ENCODE assay signal across 17 cellular contexts in the genomic region with DNA sequence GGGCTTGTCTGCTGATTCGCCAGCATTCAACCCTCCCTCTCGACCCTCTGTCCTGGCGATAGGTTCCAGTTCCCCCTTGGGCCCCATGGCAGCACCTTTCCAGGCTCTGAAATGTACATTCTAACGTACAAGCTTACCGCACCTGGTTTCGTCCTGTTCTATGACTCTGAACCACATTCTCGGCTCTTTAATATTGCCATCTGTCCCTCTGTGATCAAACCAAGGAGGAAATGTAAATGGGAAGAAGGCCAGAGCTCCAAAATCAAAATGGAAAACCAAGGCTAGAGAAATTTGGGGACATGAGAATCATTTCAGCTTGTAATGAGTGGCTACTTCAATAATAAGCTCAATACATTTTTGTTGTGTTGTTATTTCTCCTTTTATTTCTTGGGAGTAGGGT.
A peak's percentile ranks its signal among the peaks of the same experiment; 100 is the strongest.
DNase-seq lines count a peak whose midpoint lies in the region; ATAC-seq and TF ChIP-seq lines count a peak whose summit lies in the region.
"Had no signal": no experiment of that assay in that cellular context is flagged by ENCODE, and none has a peak within 500 bp of the region (broad histone marks: within the 10 kb centered on the region; RNA-seq: fewer than 3 reads in every experiment).

No MANE protein-coding gene starts in this region.

- H3K27me3 ChIP-seq in breast epithelium: no peaks in the 10 kb centered on the region
- H3K27me3 ChIP-seq in GM23338 (ENCODE audit: insufficient read depth): no peaks in the 10 kb centered on the region
- H3K27me3 ChIP-seq: pancreas had no signal

- H3K27ac ChIP-seq in breast epithelium (no peak overlapping the region), substantia nigra (ENCODE audit: low read depth, low read length, poor library complexity, severe bottlenecking) (peak overlapping the region; percentile 71), GM23338 (ENCODE audit: low read depth) (no peak overlapping the region)
- H3K27ac ChIP-seq: C4-2B had no signal

- no peaks in the 10 kb centered on the region for H3K79me2 ChIP-seq in GM23338 (replicated peaks; ENCODE audit: insufficient read depth)

- POLR2A ChIA-PET in MCF 10A (lab: Yijun Ruan, JAX) (interaction anchor here (0.9 kb wide), 1 partner anchor 303 kb away, joined by 4 read pairs; no protein-coding TSS in a partner anchor), WTC11 (lab: Charles Lee) (no interaction called here)

- peaks cover 5% of the 10 kb centered on the region; the same call in 1 of the 2 replicates for H3F3A ChIP-seq in GM23338 (replicated peaks; ENCODE audit: low read depth)

- H3K9me3 Mint-ChIP-seq in MCF 10A (ENCODE audit: unreplicated experiment) (no peaks in the 10 kb centered on the region), WTC11 (no peaks in the 10 kb centered on the region), glutamatergic neuron (ENCODE audit: unreplicated experiment) (peaks cover 4% of the 10 kb centered on the region), GM23338 (no peaks in the 10 kb centered on the region)
- H3K9me3 Mint-ChIP-seq: stimulated activated naive CD8-positive, alpha-beta T cell treated with anti-CD3 and anti-CD28 coated beads, Interleukin-15, Interleukin-2, amounts not matched to agents 100 ng/mL and 50 ng/mL, for 24 hours had no signal

- H3K4me3 Mint-ChIP-seq in MCF 10A (ENCODE audit: unreplicated experiment) (no peak overlapping the region), WTC11 (no peak overlapping the region), glutamatergic neuron (ENCODE audit: unreplicated experiment) (peak overlapping the region; percentile 76), GM23338 (no peak overlapping the region)
- H3K4me3 Mint-ChIP-seq: stimulated activated naive CD8-positive, alpha-beta T cell treated with anti-CD3 and anti-CD28 coated beads, Interleukin-15, Interleukin-2, amounts not matched to agents 100 ng/mL and 50 ng/mL, for 24 hours had no signal

- no peak for DNase-seq in MCF 10A (ENCODE audit: unreplicated experiment)
- DNase-seq in breast epithelium (ENCODE audit: low spot score in 2 of 2): no peak
- no peak for DNase-seq in WTC11 (ENCODE audit: low spot score)
- no peak for DNase-seq in glutamatergic neuron
- DNase-seq in substantia nigra (lab: John Stamatoyannopoulos, UW): no peak
- no peak for DNase-seq in cortex of kidney (lab: John Stamatoyannopoulos, UW)
- DNase-seq in GM23338 (ENCODE audit: low spot score): no peak
- DNase-seq: activated CD8-positive, alpha-beta memory T cell treated with anti-CD3 and anti-CD28 coated beads, Interleukin-2, amount 50 U/mL, for 48 hours; activated effector memory CD4-positive, alpha-beta T cell treated with anti-CD3 and anti-CD28 coated beads, Interleukin-2, amount 50 U/mL, for 16 hours; central memory CD4-positive, alpha-beta T cell; islet precursor cell; NCI-H1417 treated with DMSO at 0.1 percent for 48 hours; T-helper 1 cell had no signal

- TF ChIP-seq CTCF in MCF 10A (IDR thresholded peaks at IDR 0.05; ENCODE audit: unreplicated experiment) (no peak), breast epithelium (IDR thresholded peaks at IDR 0.05) (no peak), WTC11 (IDR thresholded peaks at IDR 0.05) (no peak), glutamatergic neuron (IDR thresholded peaks at IDR 0.05; ENCODE audit: partially characterized antibody, unreplicated experiment) (no peak), GM23338 (conservative IDR thresholded peaks at IDR 0.05; ENCODE audit: low read depth in 2 of 2) (no peak)

- intact Hi-C loops in MCF 10A (cut with micrococcal nuclease): loop anchor here (5.0 kb wide), 1 partner anchor 203 kb away; no protein-coding TSS in a partner anchor
- intact Hi-C loops in breast epithelium (cut with DNase I; ENCODE audit: low total_unique reads): loop anchor here (5.0 kb wide), 1 partner anchor 462 kb away; no protein-coding TSS in a partner anchor

- BruUV-seq in MCF 10A (replicated peaks; lab: Mats Ljungman, UMichigan): no TSS peak

- H3K36me3 Mint-ChIP-seq in MCF 10A (ENCODE audit: insufficient read depth, unreplicated experiment) (no peaks in the 10 kb centered on the region), WTC11 (no peaks in the 10 kb centered on the region), glutamatergic neuron (ENCODE audit: unreplicated experiment) (no peaks in the 10 kb centered on the region), GM23338 (ENCODE audit: low read depth) (no peaks in the 10 kb centered on the region)

- H3K4me1 ChIP-seq in breast epithelium: no peaks in the 10 kb centered on the region
- H3K4me1 ChIP-seq in GM23338 (ENCODE audit: insufficient read depth): no peaks in the 10 kb centered on the region

- no peaks in the 10 kb centered on the region for H3K4me1 Mint-ChIP-seq in MCF 10A (ENCODE audit: insufficient read depth, unreplicated experiment)
- peaks cover 14% of the 10 kb centered on the region for H3K4me1 Mint-ChIP-seq in WTC11
- peaks cover 67% of the 10 kb centered on the region for H3K4me1 Mint-ChIP-seq in glutamatergic neuron (ENCODE audit: low read depth, unreplicated experiment)
- H3K4me1 Mint-ChIP-seq in GM23338: peaks cover 24% of the 10 kb centered on the region

- no peak for ATAC-seq in WTC11
- ATAC-seq in GM21717 (IDR thresholded peaks at IDR 0.05; ENCODE audit: unreplicated experiment): no peak
- no peak for ATAC-seq in GM23338

- no peaks in the 10 kb centered on the region for H3K9me3 ChIP-seq in breast epithelium
- H3K9me3 ChIP-seq: pancreas had no signal

- H3K4me3 ChIP-seq in breast epithelium (no peak overlapping the region), GM23338 (no peak overlapping the region)
- H3K4me3 ChIP-seq: pancreas had no signal

- H3K9me2 ChIP-seq in GM23338 (ENCODE audit: insufficient read depth): no peaks in the 10 kb centered on the region

- H3K36me3 ChIP-seq in breast epithelium (no peaks in the 10 kb centered on the region), GM23338 (ENCODE audit: insufficient read depth) (no peaks in the 10 kb centered on the region)
- H3K36me3 ChIP-seq: pancreas had no signal

- no peak overlapping the region for H3K4me2 ChIP-seq in GM23338

- no peak for TF ChIP-seq POLR2A in breast epithelium (IDR thresholded peaks at IDR 0.05)

- CTCF ChIA-PET in MCF 10A (lab: Yijun Ruan, JAX): interaction anchor here (0.5 to 7.7 kb wide), 13 partner anchors 8 to 410 kb away, joined by 3 to 158 read pairs (median 4); no protein-coding TSS in a partner anchor
- CTCF ChIA-PET in WTC11 (lab: Charles Lee): interaction anchor here (1.0 to 5.6 kb wide), 9 partner anchors 27 to 410 kb away, joined by 3 to 50 read pairs (median 9); no protein-coding TSS in a partner anchor

- H3K27me3 Mint-ChIP-seq in MCF 10A (ENCODE audit: insufficient read depth, unreplicated experiment) (no peaks in the 10 kb centered on the region), WTC11 (ENCODE audit: low read depth) (no peaks in the 10 kb centered on the region), glutamatergic neuron (ENCODE audit: unreplicated experiment) (no peaks in the 10 kb centered on the region), GM23338 (ENCODE audit: insufficient read depth, low read depth, poor library complexity) (peaks cover 9% of the 10 kb centered on the region)
- H3K27me3 Mint-ChIP-seq: stimulated activated naive CD8-positive, alpha-beta T cell treated with anti-CD3 and anti-CD28 coated beads, Interleukin-15, Interleukin-2, amounts not matched to agents 100 ng/mL and 50 ng/mL, for 24 hours had no signal

- peaks cover 6% of the 10 kb centered on the region; the same call in 1 of the 2 replicates for H4K20me1 ChIP-seq in GM23338 (replicated peaks; ENCODE audit: insufficient read depth)

- no peak overlapping the region for H2AFZ ChIP-seq in GM23338

- H3K27ac Mint-ChIP-seq in MCF 10A (ENCODE audit: low read depth, unreplicated experiment): peak overlapping the region; percentile 55
- peak overlapping the region; percentile 40; the same call in 1 of the 2 replicates for H3K27ac Mint-ChIP-seq in WTC11
- peak overlapping the region; percentile 94 for H3K27ac Mint-ChIP-seq in glutamatergic neuron (ENCODE audit: unreplicated experiment)
- no peak overlapping the region; the same call in 1 of the 2 replicates for H3K27ac Mint-ChIP-seq in GM23338
- H3K27ac Mint-ChIP-seq: stimulated activated naive CD8-positive, alpha-beta T cell treated with anti-CD3 and anti-CD28 coated beads, Interleukin-15, Interleukin-2, amounts not matched to agents 100 ng/mL and 50 ng/mL, for 24 hours had no signal

TF ChIP-seq in WTC11, 78 proteins besides CTCF, POLR2A, EP300 and RAD21 (continues in another document):
- TF ChIP-seq ZNF317 (CRISPR knock-in tag; IDR thresholded peaks at IDR 0.05; ENCODE audit: borderline replicate concordance, low read depth) (no peak), TP53 (CRISPR knock-in tag; IDR thresholded peaks at IDR 0.05) (no peak), JAZF1 (CRISPR knock-in tag; IDR thresholded peaks at IDR 0.05) (no peak), TEAD4 (CRISPR knock-in tag; IDR thresholded peaks at IDR 0.05) (no peak)
- TF ChIP-seq, protein P1, sequence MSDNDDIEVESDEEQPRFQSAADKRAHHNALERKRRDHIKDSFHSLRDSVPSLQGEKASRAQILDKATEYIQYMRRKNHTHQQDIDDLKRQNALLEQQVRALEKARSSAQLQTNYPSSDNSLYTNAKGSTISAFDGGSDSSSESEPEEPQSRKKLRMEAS (CRISPR knock-in tag; IDR thresholded peaks at IDR 0.05): no peak

TF ChIP-seq in GM23338, 12 proteins besides CTCF, POLR2A, EP300 and RAD21 (continues in another document):
- TF ChIP-seq JUNB (IDR thresholded peaks at IDR 0.05; ENCODE audit: unreplicated experiment): no peak
